In genomic region chr4:154868423-154869194, GRCh38 we compare ENCODE assay signal across 31 cellular contexts.
"Had no signal": no experiment of that assay in that cellular context is flagged by ENCODE, and none has a peak within 500 bp of the region (broad histone marks: within the 10 kb centered on the region; RNA-seq: fewer than 3 reads in every experiment).

No MANE protein-coding gene starts in this region.

- ATAC-seq: activated CD8-positive, alpha-beta T cell treated with anti-CD3 and anti-CD28 coated beads, Interleukin-2, amount 10 ng/mL, durations not matched to agents 7 days and 5 days; activated naive CD4-positive, alpha-beta T cell treated with anti-CD3 and anti-CD28 coated beads, Interleukin-2, amount 50 U/mL, for 72 hours; activated T-cell treated with anti-CD3 and anti-CD28 coated beads, Interleukin-2, amount 50 U/mL, for 4 hours had no signal

- H3K4me1 Mint-ChIP-seq: activated CD4-positive, alpha-beta T cell treated with anti-CD3 and anti-CD28 coated beads, Interleukin-2, amount 10 ng/mL, durations not matched to agents 24 days and 14 days had no signal

- H3K27me3 Mint-ChIP-seq: activated CD4-positive, alpha-beta T cell treated with anti-CD3 and anti-CD28 coated beads, Interleukin-2, amount 10 ng/mL, durations not matched to agents 24 days and 14 days had no signal

- H3K27ac ChIP-seq: adrenal gland, SJCRH30, SK-N-MC, WERI-Rb-1 had no signal

- H3K4me3 Mint-ChIP-seq: activated CD4-positive, alpha-beta T cell treated with anti-CD3 and anti-CD28 coated beads, Interleukin-2, amount 10 ng/mL, durations not matched to agents 24 days and 14 days; activated CD8-positive, alpha-beta T cell treated with anti-CD3 and anti-CD28 coated beads, Interleukin-2, amount 10 ng/mL, durations not matched to agents 7 days and 5 days; activated naive CD4-positive, alpha-beta T cell treated with anti-CD3 and anti-CD28 coated beads for 36 hours; activated T-cell treated with anti-CD3 and anti-CD28 coated beads, Interleukin-2, amount 50 U/mL, for 4 hours; activated T-helper 1 cell treated with anti-CD3 and anti-CD28 coated beads, Interleukin-12 subunit alpha, Interleukin-12 subunit beta, Interleukin-2, Interleukin-4 antibody, amounts not matched to agents 30 ng/mL and 10 ng/mL and 1 ng/mL, durations not matched to agents 14 hours and 24 hours and 36 hours; brain had no signal

- DNase-seq: activated CD4-positive, alpha-beta T cell treated with anti-CD3 and anti-CD28 coated beads, Interleukin-2, amount 10 ng/mL, durations not matched to agents 24 days and 14 days; activated CD4-positive, alpha-beta T cell treated with anti-CD3 and anti-CD28 coated beads, Interleukin-2, amount 50 U/mL, for 4 hours; activated CD8-positive, alpha-beta T cell treated with anti-CD3 and anti-CD28 coated beads, Interleukin-2, amount 10 ng/mL, durations not matched to agents 7 days and 5 days; activated gamma-delta T cell treated with Interleukin-2 at 50 U/mL for 16 hours; activated naive CD4-positive, alpha-beta T cell treated with anti-CD3 and anti-CD28 coated beads for 36 hours; activated T-cell treated with anti-CD3 and anti-CD28 coated beads for 4 hours; activated T-cell treated with anti-CD3 and anti-CD28 coated beads, Interleukin-2, amount 50 U/mL, for 4 hours; adrenal gland; anterior cingulate cortex; caudate nucleus; cerebellar nuclear complex; Kasumi-1; KG1; MG63; MV-4-11; NCI-H1092; NCI-H1436 treated with DMSO at 0.1 percent for 48 hours; NCI-H1694 treated with DMSO at 0.1 percent for 48 hours; NCI-H2029; NCI-H345; NCI-H526; NCI-H748 treated with DMSO at 0.1 percent for 48 hours; NK-92 treated with Interleukin-12 subunit alpha and Interleukin-12 subunit beta, amount 100 ng/mL, for 24 hours; SHP77; SJCRH30; T1000; WERI-Rb-1 had no signal

- H3K27me3 ChIP-seq: adrenal gland, MG63, SJCRH30 had no signal

- H3K4me1 ChIP-seq: adrenal gland, SJCRH30 had no signal

- H3K36me3 Mint-ChIP-seq: brain had no signal

- H3K9me3 ChIP-seq: adrenal gland, MG63, SJCRH30 had no signal

- H3K27ac Mint-ChIP-seq: activated CD4-positive, alpha-beta T cell treated with anti-CD3 and anti-CD28 coated beads, Interleukin-2, amount 10 ng/mL, durations not matched to agents 24 days and 14 days; activated CD8-positive, alpha-beta T cell treated with anti-CD3 and anti-CD28 coated beads, Interleukin-2, amount 10 ng/mL, durations not matched to agents 7 days and 5 days; activated naive CD4-positive, alpha-beta T cell treated with anti-CD3 and anti-CD28 coated beads for 36 hours; activated naive CD4-positive, alpha-beta T cell treated with anti-CD3 and anti-CD28 coated beads, Interleukin-2, amount 50 U/mL, for 72 hours; activated T-helper 1 cell treated with anti-CD3 and anti-CD28 coated beads, Interleukin-12 subunit alpha, Interleukin-12 subunit beta, Interleukin-2, Interleukin-4 antibody, amounts not matched to agents 30 ng/mL and 10 ng/mL and 1 ng/mL, durations not matched to agents 14 hours and 24 hours and 36 hours had no signal

- H3K36me3 ChIP-seq: adrenal gland, MG63, SJCRH30, WERI-Rb-1 had no signal

- H3K4me3 ChIP-seq: adrenal gland, MG63, SJCRH30, SK-N-MC had no signal
